8 cellular contexts compared by ENCODE assay signal in the genomic region with DNA sequence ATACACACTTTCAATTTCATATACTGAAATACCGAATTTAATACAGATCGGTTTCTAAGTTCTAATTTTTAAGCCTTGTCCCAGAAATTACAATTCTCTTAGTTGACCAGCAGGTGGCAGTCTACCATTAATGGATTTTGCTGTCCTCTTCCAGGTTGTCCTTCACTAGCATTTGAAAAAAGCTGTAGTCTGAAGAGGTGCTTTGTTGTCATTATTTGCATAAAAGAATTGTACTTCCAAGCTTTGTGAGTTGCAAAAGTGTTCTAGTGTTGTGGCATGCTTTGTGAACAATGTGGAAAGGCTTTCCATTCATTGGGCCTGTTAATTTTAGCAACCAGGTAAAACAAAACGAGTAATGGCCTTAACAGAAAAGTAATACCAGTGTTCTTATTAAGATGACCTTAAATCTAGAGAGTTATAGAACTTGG.
DNase-seq lines count a peak whose midpoint lies in the region; ATAC-seq and TF ChIP-seq lines count a peak whose summit lies in the region.

No MANE protein-coding gene starts in this region.

- H3K36me3 Mint-ChIP-seq in progenitor cell of endocrine pancreas (ENCODE audit: insufficient read depth), result peaks cover 2% of the 10 kb centered on the region

- TF ChIP-seq CTCF in fibroblast of lung (conservative IDR thresholded peaks at IDR 0.05 in 1 of 2, IDR thresholded peaks at IDR 0.05 in 1 of 2; ENCODE audit: low read depth in 1 of 2, low read length in 2 of 2), result peak; percentile 68 to 75
- TF ChIP-seq CTCF in progenitor cell of endocrine pancreas (IDR thresholded peaks at IDR 0.05; ENCODE audit: unreplicated experiment), result peak; percentile 91

- H3K79me2 ChIP-seq in fibroblast of lung (ENCODE audit: control insufficient read depth, insufficient read depth, low read length), result no peaks in the 10 kb centered on the region

- H4K20me1 ChIP-seq in fibroblast of lung (ENCODE audit: control insufficient read depth, extremely low read depth, insufficient read depth, low read length), result no peaks in the 10 kb centered on the region

- H2AFZ ChIP-seq in fibroblast of lung (ENCODE audit: low read length), result no peak overlapping the region

- H3K4me3 Mint-ChIP-seq in progenitor cell of endocrine pancreas (ENCODE audit: low read depth), result no peak overlapping the region

- H3K9me3 Mint-ChIP-seq in progenitor cell of endocrine pancreas (ENCODE audit: low read depth), result no peaks in the 10 kb centered on the region

- H3K36me3 ChIP-seq in fibroblast of lung (ENCODE audit: control insufficient read depth, insufficient read depth, low read length), result no peaks in the 10 kb centered on the region

- no peak overlapping the region for H3K4me3 ChIP-seq in fibroblast of lung (replicated peaks in 1 of 4; ENCODE audit: control extremely low read depth in 1 of 4, insufficient read depth in 1 of 4, low read depth in 3 of 4, low read length in 4 of 4)

- H3K27me3 Mint-ChIP-seq in progenitor cell of endocrine pancreas, result no peaks in the 10 kb centered on the region

- H3K9me3 ChIP-seq in fibroblast of lung (ENCODE audit: control insufficient read depth, insufficient read depth, low read depth, low read length), result no peaks in the 10 kb centered on the region

- no peaks in the 10 kb centered on the region for H3K4me1 ChIP-seq in fibroblast of lung (ENCODE audit: control insufficient read depth, extremely low read depth, insufficient read depth, low read length)

- H3K27ac ChIP-seq in fibroblast of lung (ENCODE audit: insufficient read depth, low read length), result no peak overlapping the region

- peak; percentile 20 for DNase-seq in activated CD4-positive, alpha-beta T cell treated with anti-CD3 and anti-CD28 coated beads for 48 hours
- no peak for DNase-seq in activated CD4-positive, alpha-beta T cell treated with anti-CD3 and anti-CD28 coated beads for 1 hour
- DNase-seq in NAMALWA (ENCODE audit: low spot score), result peak; percentile 64
- DNase-seq in SK-N-DZ (ENCODE audit: low spot score), result peak; percentile 44
- peak; percentile 35 to 76 for DNase-seq in fibroblast of lung (ENCODE audit: low read depth in 2 of 2)
- DNase-seq in progenitor cell of endocrine pancreas (ENCODE audit: low spot score, unreplicated experiment), result peak; percentile 22

- H3K4me2 ChIP-seq in fibroblast of lung (ENCODE audit: extremely low read depth, insufficient read depth, low read length), result no peak overlapping the region

- peaks cover 17% of the 10 kb centered on the region for H3K4me1 Mint-ChIP-seq in progenitor cell of endocrine pancreas (ENCODE audit: low read depth)

- no peak overlapping the region for H3K9ac ChIP-seq in fibroblast of lung (ENCODE audit: insufficient read depth, low read length)

- H3K27me3 ChIP-seq in fibroblast of lung (ENCODE audit: control insufficient read depth, insufficient read depth, low read length), result no peaks in the 10 kb centered on the region

- no peak overlapping the region for H3K27ac Mint-ChIP-seq in progenitor cell of endocrine pancreas

- ATAC-seq in GM21526 (IDR thresholded peaks at IDR 0.05; ENCODE audit: low FRiP score, unreplicated experiment), result peak; percentile 66
- ATAC-seq in HG03159 (IDR thresholded peaks at IDR 0.05; ENCODE audit: unreplicated experiment), result no peak
